1 cellular context compared by ENCODE assay signal in the genomic region with DNA sequence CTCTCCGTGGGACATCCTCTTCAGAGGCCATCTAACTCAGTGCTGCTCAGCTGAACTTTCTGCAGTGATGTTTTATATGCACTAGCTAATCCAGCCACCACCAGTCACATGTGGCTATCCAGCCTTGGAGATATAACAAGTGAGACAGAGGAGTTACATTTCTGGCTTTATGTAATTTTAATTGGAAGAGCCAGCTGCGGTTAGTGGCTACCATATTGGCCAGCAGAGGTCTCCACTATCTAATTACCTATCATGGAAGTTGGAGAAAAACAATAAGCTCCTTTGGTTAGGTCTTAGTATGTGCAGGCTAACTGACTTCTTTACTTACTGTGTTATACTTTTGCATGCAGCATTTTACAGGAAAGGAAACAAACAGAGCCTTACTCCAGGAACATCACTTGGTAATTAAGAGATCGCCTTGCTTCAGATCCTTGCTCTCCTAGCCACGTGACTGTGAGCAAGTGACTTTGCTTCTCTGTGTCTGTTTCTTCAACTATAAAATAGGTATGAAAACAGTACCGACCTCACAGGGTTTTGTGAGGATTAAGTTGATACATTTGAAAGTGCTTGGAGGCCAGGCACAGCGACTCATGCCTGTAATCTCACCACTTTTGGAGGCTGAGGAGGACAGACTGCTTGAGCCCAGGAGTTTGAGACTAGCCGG.
TF ChIP-seq lines count a peak whose summit lies in the region.

No MANE protein-coding gene starts in this region.

TF ChIP-seq in endothelial cell of umbilical vein, 7 proteins besides CTCF, POLR2A, EP300 and RAD21:
- no peak for TF ChIP-seq EZH2 (IDR thresholded peaks at IDR 0.05; ENCODE audit: borderline replicate concordance, low read depth, low read length, severe bottlenecking)
- no peak for TF ChIP-seq FOS (IDR thresholded peaks at IDR 0.05; ENCODE audit: borderline replicate concordance, insufficient read depth, low read length)
- TF ChIP-seq GATA2 (IDR thresholded peaks at IDR 0.05; ENCODE audit: insufficient read depth, insufficient read length, low read depth, low read length), result no peak
- TF ChIP-seq, protein P1, sequence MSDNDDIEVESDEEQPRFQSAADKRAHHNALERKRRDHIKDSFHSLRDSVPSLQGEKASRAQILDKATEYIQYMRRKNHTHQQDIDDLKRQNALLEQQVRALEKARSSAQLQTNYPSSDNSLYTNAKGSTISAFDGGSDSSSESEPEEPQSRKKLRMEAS (IDR thresholded peaks at IDR 0.05; ENCODE audit: insufficient read depth, insufficient read length), result no peak
- TF ChIP-seq JUN (IDR thresholded peaks at IDR 0.05; ENCODE audit: borderline replicate concordance, insufficient read depth, insufficient read length, low read depth), result no peak
- no peak for TF ChIP-seq POLR2AphosphoS5 (IDR thresholded peaks at IDR 0.05; ENCODE audit: insufficient read depth, low read depth, low read length)
- TF ChIP-seq MYC (IDR thresholded peaks at IDR 0.05; ENCODE audit: low read depth, low read length), result no peak
TF ChIP-seq in endothelial cell of umbilical vein: peak in this region for 0.
